ENCODE assay signal across 14 cellular contexts in genomic region chr5:147073098-147073497, GRCh38.
DNase-seq lines count a peak whose midpoint lies in the region; ATAC-seq lines count a peak whose summit lies in the region.
"Had no signal": no experiment of that assay in that cellular context is flagged by ENCODE, and none has a peak within 500 bp of the region (broad histone marks: within the 10 kb centered on the region; RNA-seq: fewer than 3 reads in every experiment).

No MANE protein-coding gene starts in this region.

- ATAC-seq in HG03097 (IDR thresholded peaks at IDR 0.05; ENCODE audit: low FRiP score, unreplicated experiment) = no peak
- ATAC-seq: Panc1, Right ventricle myocardium inferior, T-cell had no signal

- peak; percentile 84 for DNase-seq in DMS53 (lab: John Stamatoyannopoulos, UW)
- DNase-seq in NCI-H2029 (lab: John Stamatoyannopoulos, UW) = peak; percentile 59
- DNase-seq in NCI-H748 treated with DMSO at 0.1 percent for 48 hours (lab: John Stamatoyannopoulos, UW) = peak; percentile 85
- no peak for DNase-seq in MG63
- DNase-seq in germinal center (ENCODE audit: low spot score) = no peak
- no peak for DNase-seq in NCI-H524 treated with DMSO at 0.1 percent for 48 hours (lab: John Stamatoyannopoulos, UW)
- DNase-seq: Caco-2, NCI-H526, T-cell had no signal

- H3K27ac ChIP-seq in layer of hippocampus (ENCODE audit: low read depth, low read length) = peak overlapping the region; percentile 21
- H3K27ac ChIP-seq: SK-N-MC had no signal

- no peak overlapping the region for H3K4me3 ChIP-seq in MG63
- H3K4me3 ChIP-seq: SK-N-MC had no signal

- H3K27me3 ChIP-seq in layer of hippocampus (ENCODE audit: control insufficient read depth, insufficient read depth, low read length) (no peaks in the 10 kb centered on the region), MG63 (no peaks in the 10 kb centered on the region; the same call in 1 of the 2 replicates)

- no peaks in the 10 kb centered on the region for H3K36me3 ChIP-seq in MG63

- H3K9me3 ChIP-seq in MG63 = no peaks in the 10 kb centered on the region
- H3K9me3 ChIP-seq: Caco-2 had no signal

Comparison
In these comparisons a context has a peak if more than half of its experiments do, and no peak if none do; other contexts are left out.
1. DNase-seq: peak in DMS53 (single experiment), NCI-H2029 (single experiment) and NCI-H748 treated with DMSO at 0.1 percent for 48 hours (single experiment); none in MG63 (single experiment), germinal center (single experiment) and NCI-H524 treated with DMSO at 0.1 percent for 48 hours (single experiment).